ENCODE assay signal across 23 cellular contexts in the genomic region with DNA sequence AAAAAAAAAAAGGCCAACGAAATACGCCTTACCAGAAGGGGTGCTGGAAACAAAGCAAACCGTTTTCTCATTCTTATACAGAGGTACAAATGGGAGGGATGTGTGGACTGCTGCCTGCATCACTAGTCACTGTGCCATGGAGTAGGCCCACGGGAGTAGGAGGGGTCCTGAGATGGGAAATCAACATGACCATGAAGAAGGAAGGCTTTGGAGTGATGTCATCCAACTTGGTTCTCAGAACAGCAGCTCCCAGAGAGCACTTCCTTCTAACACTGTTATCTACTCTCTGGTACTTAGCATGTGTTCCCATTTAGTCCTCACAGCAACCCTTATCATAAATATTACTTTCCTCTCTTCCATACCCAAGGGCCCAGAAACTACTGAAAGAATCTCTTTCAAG. TPM values are rescaled to one million over a fixed set of nuclear protein-coding genes. Genes with fewer than 3 reads are reported as not detected.
"Had no signal": no experiment of that assay in that cellular context is flagged by ENCODE, and none has a peak within 500 bp of the region (broad histone marks: within the 10 kb centered on the region; RNA-seq: fewer than 3 reads in every experiment).

No MANE protein-coding gene starts in this region.

- H3K9me3 ChIP-seq: SK-N-SH had no signal

- DNase-seq: IMR-90, Kasumi-1, MV-4-11, NCI-H1092, NCI-H1105 treated with DMSO at 0.1 percent for 48 hours, NCI-H1417 treated with DMSO at 0.1 percent for 48 hours, NCI-H146, NCI-H1694 treated with DMSO at 0.1 percent for 48 hours, NCI-H1930, NCI-H2081, NCI-H2107, NCI-H2227 treated with DMSO at 0.1 percent for 48 hours, NCI-H524, NCI-H69, NCI-H774, PC-3, SHP77, SK-N-SH had no signal

- H3K9ac ChIP-seq: KMS-11, SK-N-SH had no signal

- ATAC-seq: Panc1, PC-3 had no signal

- H3K27ac ChIP-seq: KMS-11, RWPE1 had no signal

- H3K4me2 ChIP-seq: SK-N-SH had no signal

RNA-seq across cellular contexts. Expression of a gene that starts 60.0 kb away (rescaled TPM):
- total RNA-seq: HT-29, IMR-90, M059J had no signal
